2 cellular contexts compared by ENCODE assay signal in the genomic region with DNA sequence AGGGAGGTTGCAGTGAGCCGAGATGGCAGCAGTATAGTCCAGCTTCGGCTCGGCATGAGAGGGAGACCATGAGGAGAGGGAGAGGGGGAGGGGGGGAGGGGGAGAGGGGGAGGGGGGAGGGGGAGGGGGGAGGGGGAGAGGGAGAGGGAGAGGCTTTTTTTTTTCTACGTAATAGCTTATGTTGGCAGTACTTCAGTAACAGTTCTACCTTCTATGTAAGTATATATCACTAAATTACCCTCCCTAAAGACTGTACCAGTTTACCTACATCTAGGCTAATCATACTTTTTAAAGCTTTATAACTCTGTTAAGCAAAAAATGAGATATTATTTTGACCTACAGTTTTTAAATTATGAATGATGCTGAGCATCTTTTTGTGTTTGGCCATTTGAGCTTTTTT.
TF ChIP-seq lines count a peak whose summit lies in the region.

No MANE protein-coding gene starts in this region.

TF ChIP-seq in HEK293, 187 proteins besides CTCF, POLR2A, EP300 and RAD21:
- TF ChIP-seq ZNF664 (tag by site-specific recombination; IDR thresholded peaks at IDR 0.05): peak; percentile 45; the same call in 1 of the 2 replicates
- no peak for TF ChIP-seq ZNF202 (tag by site-specific recombination; IDR thresholded peaks at IDR 0.05; ENCODE audit: borderline replicate concordance)

TF ChIP-seq in K562, 482 proteins besides CTCF, POLR2A, EP300 and RAD21:
- TF ChIP-seq PCBP1 (IDR thresholded peaks at IDR 0.05; ENCODE audit: low read depth, low read length, poor library complexity, severe bottlenecking): peak; percentile 86
- no peak for TF ChIP-seq CHCHD3 (CRISPR knock-in tag; IDR thresholded peaks at IDR 0.05)
- no peak for TF ChIP-seq FOXJ3 (CRISPR knock-in tag; IDR thresholded peaks at IDR 0.05)
- no peak for TF ChIP-seq CBX2 (IDR thresholded peaks at IDR 0.05; ENCODE audit: insufficient read depth, low read length, poor library complexity, severe bottlenecking)
- TF ChIP-seq MED1 (CRISPR knock-in tag; IDR thresholded peaks at IDR 0.05; ENCODE audit: borderline replicate concordance): no peak
- no peak for TF ChIP-seq PRPF4 (IDR thresholded peaks at IDR 0.05; ENCODE audit: insufficient read depth, low read depth, low read length, poor library complexity, severe bottlenecking)
- no peak for TF ChIP-seq SIN3B (IDR thresholded peaks at IDR 0.05; ENCODE audit: low read depth)
- peak; percentile 81 for TF ChIP-seq HNRNPK (IDR thresholded peaks at IDR 0.05; ENCODE audit: low read depth, low read length, poor library complexity, severe bottlenecking)
- TF ChIP-seq SAP30 (IDR thresholded peaks at IDR 0.05; ENCODE audit: borderline replicate concordance, insufficient read depth, low read depth, low read length, poor library complexity, severe bottlenecking): no peak
- no peak for TF ChIP-seq HDAC2 (IDR thresholded peaks at IDR 0.05)
- peak in 1 of 2 experiments; percentile 64; a peak in 1 of 4 replicates for TF ChIP-seq KDM1A (IDR thresholded peaks at IDR 0.05)
- no peak for TF ChIP-seq RBM22 (IDR thresholded peaks at IDR 0.05; ENCODE audit: low read depth, low read length, poor library complexity, severe bottlenecking)
- no peak for TF ChIP-seq CBFA2T3 (IDR thresholded peaks at IDR 0.05)
- TF ChIP-seq NFYB (IDR thresholded peaks at IDR 0.05; ENCODE audit: extremely low read depth, insufficient read length): no peak
- TF ChIP-seq ZNF436 (CRISPR knock-in tag; IDR thresholded peaks at IDR 0.05): no peak
- TF ChIP-seq CHD7 (IDR thresholded peaks at IDR 0.05; ENCODE audit: low read depth, low read length): no peak
- TF ChIP-seq TRIM24 (IDR thresholded peaks at IDR 0.05): no peak
- no peak for TF ChIP-seq USF2 (CRISPR knock-in tag; IDR thresholded peaks at IDR 0.05)
- TF ChIP-seq, protein P1, sequence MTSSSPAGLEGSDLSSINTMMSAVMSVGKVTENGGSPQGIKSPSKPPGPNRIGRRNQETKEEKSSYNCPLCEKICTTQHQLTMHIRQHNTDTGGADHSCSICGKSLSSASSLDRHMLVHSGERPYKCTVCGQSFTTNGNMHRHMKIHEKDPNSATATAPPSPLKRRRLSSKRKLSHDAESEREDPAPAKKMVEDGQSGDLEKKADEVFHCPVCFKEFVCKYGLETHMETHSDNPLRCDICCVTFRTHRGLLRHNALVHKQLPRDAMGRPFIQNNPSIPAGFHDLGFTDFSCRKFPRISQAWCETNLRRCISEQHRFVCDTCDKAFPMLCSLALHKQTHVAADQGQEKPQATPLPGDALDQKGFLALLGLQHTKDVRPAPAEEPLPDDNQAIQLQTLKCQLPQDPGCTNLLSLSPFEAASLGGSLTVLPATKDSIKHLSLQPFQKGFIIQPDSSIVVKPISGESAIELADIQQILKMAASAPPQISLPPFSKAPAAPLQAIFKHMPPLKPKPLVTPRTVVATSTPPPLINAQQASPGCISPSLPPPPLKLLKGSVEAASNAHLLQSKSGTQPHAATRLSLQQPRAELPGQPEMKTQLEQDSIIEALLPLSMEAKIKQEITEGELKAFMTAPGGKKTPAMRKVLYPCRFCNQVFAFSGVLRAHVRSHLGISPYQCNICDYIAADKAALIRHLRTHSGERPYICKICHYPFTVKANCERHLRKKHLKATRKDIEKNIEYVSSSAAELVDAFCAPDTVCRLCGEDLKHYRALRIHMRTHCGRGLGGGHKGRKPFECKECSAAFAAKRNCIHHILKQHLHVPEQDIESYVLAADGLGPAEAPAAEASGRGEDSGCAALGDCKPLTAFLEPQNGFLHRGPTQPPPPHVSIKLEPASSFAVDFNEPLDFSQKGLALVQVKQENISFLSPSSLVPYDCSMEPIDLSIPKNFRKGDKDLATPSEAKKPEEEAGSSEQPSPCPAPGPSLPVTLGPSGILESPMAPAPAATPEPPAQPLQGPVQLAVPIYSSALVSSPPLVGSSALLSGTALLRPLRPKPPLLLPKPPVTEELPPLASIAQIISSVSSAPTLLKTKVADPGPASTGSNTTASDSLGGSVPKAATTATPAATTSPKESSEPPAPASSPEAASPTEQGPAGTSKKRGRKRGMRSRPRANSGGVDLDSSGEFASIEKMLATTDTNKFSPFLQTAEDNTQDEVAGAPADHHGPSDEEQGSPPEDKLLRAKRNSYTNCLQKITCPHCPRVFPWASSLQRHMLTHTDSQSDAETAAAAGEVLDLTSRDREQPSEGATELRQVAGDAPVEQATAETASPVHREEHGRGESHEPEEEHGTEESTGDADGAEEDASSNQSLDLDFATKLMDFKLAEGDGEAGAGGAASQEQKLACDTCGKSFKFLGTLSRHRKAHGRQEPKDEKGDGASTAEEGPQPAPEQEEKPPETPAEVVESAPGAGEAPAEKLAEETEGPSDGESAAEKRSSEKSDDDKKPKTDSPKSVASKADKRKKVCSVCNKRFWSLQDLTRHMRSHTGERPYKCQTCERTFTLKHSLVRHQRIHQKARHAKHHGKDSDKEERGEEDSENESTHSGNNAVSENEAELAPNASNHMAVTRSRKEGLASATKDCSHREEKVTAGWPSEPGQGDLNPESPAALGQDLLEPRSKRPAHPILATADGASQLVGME (CRISPR knock-in tag; IDR thresholded peaks at IDR 0.05): no peak
- no peak for TF ChIP-seq MCM5 (IDR thresholded peaks at IDR 0.05; ENCODE audit: low read depth)
- peak; percentile 35 for TF ChIP-seq PCBP2 (IDR thresholded peaks at IDR 0.05; ENCODE audit: low read depth, low read length, poor library complexity, severe bottlenecking)
